Comparison of ENCODE assay signal across 14 cellular contexts in the genomic region with DNA sequence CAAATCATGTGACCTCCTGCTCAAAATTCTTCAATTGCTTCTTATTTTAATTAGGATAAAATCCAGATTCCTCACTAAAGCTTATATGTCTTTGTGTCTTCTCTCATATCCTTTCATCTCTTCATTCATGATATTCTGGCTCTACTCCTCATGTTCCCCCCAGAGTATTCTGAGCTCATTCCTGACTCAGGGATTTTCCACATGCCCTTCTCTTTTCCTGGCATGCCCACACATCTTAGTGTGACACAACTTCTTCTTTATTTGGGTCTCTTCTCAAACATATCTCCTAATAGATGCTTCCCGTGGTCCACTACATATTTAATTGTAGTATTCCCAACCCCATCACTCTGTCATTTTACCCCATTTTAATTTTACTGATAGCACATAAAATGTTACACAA. TPM values are rescaled to one million over a fixed set of nuclear protein-coding genes. Genes with fewer than 3 reads are reported as not detected.
DNase-seq lines count a peak whose midpoint lies in the region; ATAC-seq and TF ChIP-seq lines count a peak whose summit lies in the region.
"Had no signal": no experiment of that assay in that cellular context is flagged by ENCODE, and none has a peak within 500 bp of the region (broad histone marks: within the 10 kb centered on the region; RNA-seq: fewer than 3 reads in every experiment).

No MANE protein-coding gene starts in this region.

- H4K20me1 ChIP-seq in BLaER1 = no peaks in the 10 kb centered on the region

- peaks cover 59% of the 10 kb centered on the region for H3K4me1 ChIP-seq in BLaER1
- peaks cover 63% of the 10 kb centered on the region for H3K4me1 ChIP-seq in CD4-positive, CD25-positive, alpha-beta regulatory T cell (ENCODE audit: control insufficient read depth, insufficient read depth, low read length, poor library complexity, severe bottlenecking)

- H3K27me3 ChIP-seq in BLaER1 = no peaks in the 10 kb centered on the region
- H3K27me3 ChIP-seq in CD4-positive, CD25-positive, alpha-beta regulatory T cell (ENCODE audit: control insufficient read depth, insufficient read depth, low read length) = no peaks in the 10 kb centered on the region
- H3K27me3 ChIP-seq: testis had no signal

- DNase-seq in CD4-positive, CD25-positive, alpha-beta regulatory T cell = no peak
- DNase-seq in activated CD8-positive, alpha-beta T cell treated with anti-CD3 and anti-CD28 coated beads for 36 hours = no peak
- DNase-seq in immature natural killer cell = no peak
- no peak for DNase-seq in substantia nigra (lab: John Stamatoyannopoulos, UW)
- DNase-seq in stimulated activated CD4-positive, alpha-beta T cell treated with anti-CD3 and anti-CD28 coated beads, Interleukin-12 subunit alpha, Interleukin-12 subunit beta, amount 100 ng/mL, for 4 hours = no peak
- no peak for DNase-seq in foreskin fibroblast
- no peak for DNase-seq in occipital lobe (lab: John Stamatoyannopoulos, UW)
- DNase-seq: activated CD4-positive, CD25-positive, alpha-beta regulatory T cell treated with anti-CD3 and anti-CD28 coated beads, Interleukin-2, amount 50 U/mL, for 72 hours; activated effector memory CD4-positive, alpha-beta T cell treated with Interleukin-2 at 50 U/mL for 16 hours; foreskin melanocyte; left ventricle myocardium inferior; NCI-H1417 treated with DMSO at 0.1 percent for 48 hours; testis had no signal

- H3K4me3 Mint-ChIP-seq in CD4-positive, CD25-positive, alpha-beta regulatory T cell = peak overlapping the region in 3 of 4 donors; percentile 26 to 70 (median 59)
- H3K4me3 Mint-ChIP-seq in activated CD8-positive, alpha-beta T cell treated with anti-CD3 and anti-CD28 coated beads for 36 hours = peak overlapping the region; percentile 27
- peak overlapping the region; percentile 22 to 89 (median 53) for H3K4me3 Mint-ChIP-seq in immature natural killer cell

- H3K36me3 ChIP-seq in BLaER1 = no peaks in the 10 kb centered on the region
- no peaks in the 10 kb centered on the region for H3K36me3 ChIP-seq in CD4-positive, CD25-positive, alpha-beta regulatory T cell (ENCODE audit: control insufficient read depth, insufficient read depth, low read length)
- H3K36me3 ChIP-seq: left ventricle myocardium inferior had no signal

- peaks cover 57 to 76% (median 66%) of the 10 kb centered on the region in 4 donors for H3K4me1 Mint-ChIP-seq in CD4-positive, CD25-positive, alpha-beta regulatory T cell
- peaks cover 68% of the 10 kb centered on the region for H3K4me1 Mint-ChIP-seq in activated CD8-positive, alpha-beta T cell treated with anti-CD3 and anti-CD28 coated beads for 36 hours (ENCODE audit: low read depth)
- peaks cover 75 to 79% of the 10 kb centered on the region in 2 donors for H3K4me1 Mint-ChIP-seq in immature natural killer cell

- POLR2A ChIA-PET in activated CD8-positive, alpha-beta T cell treated with anti-CD3 and anti-CD28 coated beads for 36 hours (lab: Charles Lee) = interaction anchor here (3.3 to 7.4 kb wide), 2 partner anchors 9 to 16 kb away, joined by 28 to 62 read pairs; partner anchors contain the start of gene MBNL1

- no peak for ATAC-seq in CD4-positive, CD25-positive, alpha-beta regulatory T cell (ENCODE audit: low read depth in 2 of 2)
- no peak for ATAC-seq in activated CD8-positive, alpha-beta T cell treated with anti-CD3 and anti-CD28 coated beads for 36 hours

- peaks cover 0 to 2% (median 0%) of the 10 kb centered on the region in 7 donors for H3K9me3 Mint-ChIP-seq in CD4-positive, CD25-positive, alpha-beta regulatory T cell
- peaks cover 5% of the 10 kb centered on the region for H3K9me3 Mint-ChIP-seq in activated CD8-positive, alpha-beta T cell treated with anti-CD3 and anti-CD28 coated beads for 36 hours
- H3K9me3 Mint-ChIP-seq in immature natural killer cell = peaks cover 0 to 3% (median 0%) of the 10 kb centered on the region in 6 donors

- CTCF ChIA-PET in activated CD8-positive, alpha-beta T cell treated with anti-CD3 and anti-CD28 coated beads for 36 hours (lab: Charles Lee) = interaction anchor here (1.4 to 4.9 kb wide), 2 partner anchors 9 to 191 kb away, joined by 3 to 23 read pairs; no protein-coding TSS in a partner anchor

- H3K4me2 ChIP-seq in BLaER1 = peak overlapping the region; percentile 84

- H3K27ac Mint-ChIP-seq in CD4-positive, CD25-positive, alpha-beta regulatory T cell = peak overlapping the region; percentile 70 to 98 (median 93)
- H3K27ac Mint-ChIP-seq in activated CD8-positive, alpha-beta T cell treated with anti-CD3 and anti-CD28 coated beads for 36 hours = peak overlapping the region; percentile 94
- peak overlapping the region; percentile 83 to 96 (median 88) for H3K27ac Mint-ChIP-seq in immature natural killer cell

- H3K27me3 Mint-ChIP-seq in CD4-positive, CD25-positive, alpha-beta regulatory T cell = no peaks in the 10 kb centered on the region
- H3K27me3 Mint-ChIP-seq in activated CD8-positive, alpha-beta T cell treated with anti-CD3 and anti-CD28 coated beads for 36 hours = no peaks in the 10 kb centered on the region
- H3K27me3 Mint-ChIP-seq in immature natural killer cell (ENCODE audit: low read depth in 3 of 3) = peaks cover 0 to 11% (median 6%) of the 10 kb centered on the region in 3 donors

- intact Hi-C loops in activated CD8-positive, alpha-beta T cell treated with anti-CD3 and anti-CD28 coated beads for 36 hours (cut with micrococcal nuclease) = no loop called here

- peaks cover 17% of the 10 kb centered on the region for H3K9me3 ChIP-seq in BLaER1
- H3K9me3 ChIP-seq in CD4-positive, CD25-positive, alpha-beta regulatory T cell (ENCODE audit: control insufficient read depth in 2 of 2, low read length in 2 of 2) = no peaks in the 10 kb centered on the region
- H3K9me3 ChIP-seq: left ventricle myocardium inferior, testis had no signal

- no peak overlapping the region for H3K9ac ChIP-seq in BLaER1

- H3K27ac ChIP-seq in BLaER1 = peak overlapping the region; percentile 76
- H3K27ac ChIP-seq in CD4-positive, CD25-positive, alpha-beta regulatory T cell (ENCODE audit: insufficient read depth, low read length, poor library complexity, severe bottlenecking) = peak overlapping the region; percentile 86
- H3K27ac ChIP-seq in substantia nigra (ENCODE audit: low read depth, low read length, poor library complexity, severe bottlenecking) = no peak overlapping the region
- H3K27ac ChIP-seq: left ventricle myocardium inferior, testis had no signal

- H3K36me3 Mint-ChIP-seq in CD4-positive, CD25-positive, alpha-beta regulatory T cell = peaks cover 4% of the 10 kb centered on the region
- H3K36me3 Mint-ChIP-seq in activated CD8-positive, alpha-beta T cell treated with anti-CD3 and anti-CD28 coated beads for 36 hours (ENCODE audit: low read depth) = peaks cover 12% of the 10 kb centered on the region
- no peaks in the 10 kb centered on the region for H3K36me3 Mint-ChIP-seq in immature natural killer cell

- H3K4me3 ChIP-seq in BLaER1 (no peak overlapping the region), foreskin fibroblast (ENCODE audit: low read depth in 1 of 2, low read length in 2 of 2) (no peak overlapping the region)
- H3K4me3 ChIP-seq in CD4-positive, CD25-positive, alpha-beta regulatory T cell (ENCODE audit: low read depth, low read length) = peak overlapping the region; percentile 72
- H3K4me3 ChIP-seq: left ventricle myocardium inferior, testis had no signal

- no peak for TF ChIP-seq CTCF in activated CD8-positive, alpha-beta T cell treated with anti-CD3 and anti-CD28 coated beads for 36 hours (IDR thresholded peaks at IDR 0.05)
- TF ChIP-seq CTCF in foreskin fibroblast (IDR thresholded peaks at IDR 0.05; ENCODE audit: low read depth, low read length) = no peak

RNA-seq across cellular contexts. Expression of gene MBNL1, which starts 15.2 kb away (rescaled TPM):
- total RNA-seq in CD4-positive, CD25-positive, alpha-beta regulatory T cell = 726 TPM
- 100 to 1,000 TPM; 221 to 262 (median 237) TPM for polyA plus RNA-seq in CD4-positive, CD25-positive, alpha-beta regulatory T cell
- total RNA-seq in activated CD8-positive, alpha-beta T cell treated with anti-CD3 and anti-CD28 coated beads for 36 hours = 100 to 1,000 TPM; 341 to 360 TPM
- 100 to 1,000 TPM; 270 to 399 (median 286) TPM for polyA plus RNA-seq in immature natural killer cell
- total RNA-seq in occipital lobe = 68.5 TPM
